In the genomic region with DNA sequence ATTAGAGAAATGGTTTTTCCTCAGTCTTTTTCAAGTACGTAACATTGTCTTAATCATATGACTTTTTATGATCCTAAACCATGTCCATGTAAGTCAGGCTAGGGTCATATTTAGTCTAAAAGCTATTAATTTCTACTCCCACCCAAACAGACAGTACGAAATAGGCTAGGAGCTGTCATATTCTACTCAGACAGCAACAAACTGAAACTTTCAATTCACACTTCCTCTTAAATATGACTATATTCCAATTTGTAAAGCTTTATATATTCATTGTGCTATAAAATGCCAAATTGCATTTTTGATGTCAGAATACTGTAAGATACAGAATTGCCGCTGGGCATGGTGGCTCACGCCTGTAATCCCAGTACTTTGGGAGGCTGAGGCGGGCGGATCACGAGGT, we compare ENCODE assay signal across 34 cellular contexts.
"Had no signal": no experiment of that assay in that cellular context is flagged by ENCODE, and none has a peak within 500 bp of the region (broad histone marks: within the 10 kb centered on the region; RNA-seq: fewer than 3 reads in every experiment).

No MANE protein-coding gene starts in this region.

- H3K4me3 Mint-ChIP-seq: activated CD4-positive, alpha-beta T cell treated with anti-CD3 and anti-CD28 coated beads for 36 hours; activated CD4-positive, alpha-beta T cell treated with anti-CD3 and anti-CD28 coated beads, Interleukin-2, amount 10 ng/mL, durations not matched to agents 7 days and 5 days; activated CD8-positive, alpha-beta T cell treated with anti-CD3 and anti-CD28 coated beads, Interleukin-2, amount 10 ng/mL, durations not matched to agents 7 days and 5 days; activated naive CD4-positive, alpha-beta T cell treated with anti-CD3 and anti-CD28 coated beads, Interleukin-2, amount 50 U/mL, for 24 hours; activated naive CD8-positive, alpha-beta T cell treated with anti-CD3 and anti-CD28 coated beads, Interleukin-2, amount 10 ng/mL, durations not matched to agents 7 days and 5 days; activated T-cell treated with anti-CD3 and anti-CD28 coated beads, Interleukin-2, amount 50 U/mL, for 24 hours; central memory CD8-positive, alpha-beta T cell; WTC11 had no signal

- H3K27me3 ChIP-seq: ascending aorta, cardiac muscle cell, SJCRH30 had no signal

- H3K27ac ChIP-seq: ascending aorta, cardiac muscle cell, KMS-11, SJCRH30, SK-N-MC had no signal

- H3K27ac Mint-ChIP-seq: activated CD4-positive, alpha-beta T cell treated with anti-CD3 and anti-CD28 coated beads for 36 hours; activated CD4-positive, alpha-beta T cell treated with anti-CD3 and anti-CD28 coated beads, Interleukin-2, amount 10 ng/mL, durations not matched to agents 7 days and 5 days; activated CD8-positive, alpha-beta T cell treated with anti-CD3 and anti-CD28 coated beads, Interleukin-2, amount 10 ng/mL, durations not matched to agents 7 days and 5 days; activated naive CD4-positive, alpha-beta T cell treated with anti-CD3 and anti-CD28 coated beads, Interleukin-2, amount 50 U/mL, for 24 hours; activated naive CD8-positive, alpha-beta T cell treated with anti-CD3 and anti-CD28 coated beads, Interleukin-2, amount 10 ng/mL, durations not matched to agents 7 days and 5 days; activated T-cell treated with anti-CD3 and anti-CD28 coated beads, Interleukin-2, amount 50 U/mL, for 24 hours; activated T-helper 2 cell treated with anti-CD3 and anti-CD28 coated beads, Interferon-gamma antibody, Interleukin-2, Interleukin-4, amounts not matched to agents 10 μg/mL and 5 μg/mL and 100 μg/mL, durations not matched to agents 14 hours and 24 hours and 36 hours; WTC11 had no signal

- FAIRE-seq: TTC549 had no signal

- H3K4me3 ChIP-seq: ascending aorta, cardiac muscle cell, SJCRH30, SK-N-MC had no signal

- H3K9me3 Mint-ChIP-seq: activated CD4-positive, alpha-beta T cell treated with anti-CD3 and anti-CD28 coated beads, Interleukin-2, amount 10 ng/mL, durations not matched to agents 7 days and 5 days; activated naive CD4-positive, alpha-beta T cell treated with anti-CD3 and anti-CD28 coated beads, Interleukin-2, amount 50 U/mL, for 24 hours; activated naive CD8-positive, alpha-beta T cell treated with anti-CD3 and anti-CD28 coated beads, Interleukin-2, amount 10 ng/mL, durations not matched to agents 7 days and 5 days; activated T-cell treated with anti-CD3 and anti-CD28 coated beads, Interleukin-2, amount 50 U/mL, for 24 hours; activated T-helper 2 cell treated with anti-CD3 and anti-CD28 coated beads, Interferon-gamma antibody, Interleukin-2, Interleukin-4, amounts not matched to agents 10 μg/mL and 5 μg/mL and 100 μg/mL, durations not matched to agents 14 hours and 24 hours and 36 hours; central memory CD8-positive, alpha-beta T cell; WTC11 had no signal

- H3K4me2 ChIP-seq: KMS-11 had no signal

- H3K9me3 ChIP-seq: ascending aorta, SJCRH30 had no signal

- H3K27me3 Mint-ChIP-seq: activated CD4-positive, alpha-beta T cell treated with anti-CD3 and anti-CD28 coated beads for 36 hours; activated CD4-positive, alpha-beta T cell treated with anti-CD3 and anti-CD28 coated beads, Interleukin-2, amount 10 ng/mL, durations not matched to agents 7 days and 5 days; activated naive CD4-positive, alpha-beta T cell treated with anti-CD3 and anti-CD28 coated beads, Interleukin-2, amount 50 U/mL, for 24 hours; activated naive CD8-positive, alpha-beta T cell treated with anti-CD3 and anti-CD28 coated beads, Interleukin-2, amount 10 ng/mL, durations not matched to agents 7 days and 5 days; activated T-cell treated with anti-CD3 and anti-CD28 coated beads, Interleukin-2, amount 50 U/mL, for 24 hours; central memory CD8-positive, alpha-beta T cell had no signal

- H3K9ac ChIP-seq: KMS-11 had no signal

- DNase-seq: activated CD4-positive, alpha-beta T cell treated with anti-CD3 and anti-CD28 coated beads for 36 hours; activated CD4-positive, alpha-beta T cell treated with anti-CD3 and anti-CD28 coated beads, Interleukin-2, amount 10 ng/mL, durations not matched to agents 7 days and 5 days; activated CD4-positive, alpha-beta T cell treated with anti-CD3 and anti-CD28 coated beads, Interleukin-2, amount 50 U/mL, for 48 hours; activated CD8-positive, alpha-beta T cell treated with anti-CD3 and anti-CD28 coated beads, Interleukin-2, amount 10 ng/mL, durations not matched to agents 7 days and 5 days; activated gamma-delta T cell; activated naive CD4-positive, alpha-beta T cell treated with Interleukin-2 at 50 U/mL for 16 hours; activated naive CD8-positive, alpha-beta T cell treated with anti-CD3 and anti-CD28 coated beads, Interleukin-2, amount 10 ng/mL, durations not matched to agents 7 days and 5 days; activated T-cell treated with anti-CD3 and anti-CD28 coated beads, Interleukin-2, amount 50 U/mL, for 24 hours; amygdala; NCI-H1092 treated with DMSO at 0.1 percent for 48 hours; NCI-H1417; NCI-H146; NCI-H187; NCI-H2029 treated with DMSO at 0.1 percent for 48 hours; NCI-H2107; NCI-H2171; NCI-H510A; NCI-H526; NCI-H748 treated with DMSO at 0.1 percent for 48 hours; NK-92 treated with Interleukin-12 subunit alpha and Interleukin-12 subunit beta, amount 100 ng/mL, for 24 hours; OCI-M1; SHP77; SJCRH30; T1000 had no signal

- ATAC-seq: activated CD4-positive, alpha-beta T cell treated with anti-CD3 and anti-CD28 coated beads for 36 hours; activated CD4-positive, CD25-positive, alpha-beta regulatory T cell treated with anti-CD3 and anti-CD28 coated beads, Interleukin-2, amount 50 U/mL, for 24 hours; activated CD8-positive, alpha-beta T cell treated with anti-CD3 and anti-CD28 coated beads, Interleukin-2, amount 10 ng/mL, durations not matched to agents 7 days and 5 days; WTC11 had no signal
